Comparison of ENCODE assay signal across 1 cellular context in the genomic region with DNA sequence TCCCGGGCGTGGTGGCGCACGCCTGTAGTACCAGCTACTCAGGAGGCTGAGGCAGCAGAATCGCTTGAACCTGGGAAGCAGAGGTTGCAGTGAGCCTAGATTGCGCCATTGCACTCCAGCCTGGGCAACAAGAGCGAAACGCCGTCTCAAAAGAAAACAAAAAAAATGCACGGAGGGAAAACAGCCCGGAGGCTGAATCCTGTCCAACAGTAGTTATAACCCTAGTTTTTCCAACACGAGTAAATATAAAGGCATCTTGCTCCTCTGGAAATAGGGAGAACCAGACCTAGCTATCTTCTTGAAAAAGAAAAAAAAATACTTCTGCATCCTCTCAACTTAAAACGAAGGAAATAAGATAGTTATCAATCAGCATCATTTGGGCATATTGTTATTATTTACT.
TF ChIP-seq lines count a peak whose summit lies in the region.

No MANE protein-coding gene starts in this region.

TF ChIP-seq in K562, 482 proteins besides CTCF, POLR2A, EP300 and RAD21:
- TF ChIP-seq CEBPB (tag; IDR thresholded peaks at IDR 0.05) = 0 out of 2 replicates have a peak, but pooled peaks have one; percentile 26
